In the genomic region with DNA sequence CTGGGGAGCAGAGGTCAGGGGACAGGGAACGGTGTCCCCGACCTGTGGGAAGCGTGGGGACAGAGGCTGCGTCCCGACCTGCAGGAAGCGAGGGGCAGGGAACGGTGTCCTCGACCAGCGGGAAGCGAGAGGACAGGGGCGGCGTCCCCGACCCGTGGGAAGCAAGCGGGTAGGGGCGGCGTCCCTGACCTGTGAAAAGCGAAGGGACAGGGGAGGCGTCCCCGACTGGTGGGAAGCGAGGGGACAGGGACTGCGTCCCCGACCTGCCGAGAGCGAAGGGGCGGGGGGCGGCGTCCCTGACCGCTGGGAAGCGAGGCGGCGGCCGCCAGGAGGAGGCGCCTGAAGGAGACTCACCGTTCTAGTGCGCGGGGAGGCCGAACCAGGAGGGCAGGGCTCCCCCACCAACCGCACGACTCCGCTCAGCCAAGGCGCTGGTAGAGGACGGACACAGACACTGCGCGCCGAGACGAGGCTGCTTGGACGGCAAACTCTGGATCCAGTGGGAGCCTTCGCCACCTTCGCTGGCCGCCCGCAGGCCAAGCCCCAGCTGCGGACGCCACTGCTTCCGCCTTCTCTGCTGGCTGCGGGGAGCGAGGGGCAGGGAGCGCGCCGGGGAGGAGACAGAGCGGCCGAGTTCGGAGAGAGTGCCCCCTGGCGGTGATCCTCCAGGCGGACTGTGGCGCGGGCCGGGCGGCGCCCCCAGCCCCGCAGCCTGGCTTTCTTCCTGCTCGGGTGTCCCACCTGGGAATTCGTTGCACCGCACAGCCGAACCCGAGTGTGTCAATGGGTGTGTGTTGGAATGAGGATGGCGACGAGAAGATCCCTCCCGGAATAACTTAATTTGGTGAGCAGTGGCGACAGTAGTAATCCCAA, we compare ENCODE assay signal across 8 cellular contexts. TPM values are rescaled to one million over a fixed set of nuclear protein-coding genes. Genes with fewer than 3 reads are reported as not detected.
DNase-seq lines count a peak whose midpoint lies in the region; ATAC-seq and TF ChIP-seq lines count a peak whose summit lies in the region.

A gene with protein sequence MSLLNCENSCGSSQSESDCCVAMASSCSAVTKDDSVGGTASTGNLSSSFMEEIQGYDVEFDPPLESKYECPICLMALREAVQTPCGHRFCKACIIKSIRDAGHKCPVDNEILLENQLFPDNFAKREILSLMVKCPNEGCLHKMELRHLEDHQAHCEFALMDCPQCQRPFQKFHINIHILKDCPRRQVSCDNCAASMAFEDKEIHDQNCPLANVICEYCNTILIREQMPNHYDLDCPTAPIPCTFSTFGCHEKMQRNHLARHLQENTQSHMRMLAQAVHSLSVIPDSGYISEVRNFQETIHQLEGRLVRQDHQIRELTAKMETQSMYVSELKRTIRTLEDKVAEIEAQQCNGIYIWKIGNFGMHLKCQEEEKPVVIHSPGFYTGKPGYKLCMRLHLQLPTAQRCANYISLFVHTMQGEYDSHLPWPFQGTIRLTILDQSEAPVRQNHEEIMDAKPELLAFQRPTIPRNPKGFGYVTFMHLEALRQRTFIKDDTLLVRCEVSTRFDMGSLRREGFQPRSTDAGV (minus strand): TSS at position 579 of the 873 bp plus-strand sequence. CDS start 8,757 bp downstream, outside the sequence.

- H3K27ac ChIP-seq in HL-60 (replicated peaks) = peak within 1 kb of the TSS; percentile 90

- H3K27me3 Mint-ChIP-seq in endothelial cell (ENCODE audit: unreplicated experiment) = peaks cover 7% of the 10 kb centered on the region
- H3K27me3 Mint-ChIP-seq in mesothelial cell of epicardium (ENCODE audit: low read depth) = peaks cover 13% of the 10 kb centered on the region

- H3K36me3 Mint-ChIP-seq in endothelial cell (ENCODE audit: low read depth, unreplicated experiment) (peaks cover 4% of the 10 kb centered on the region), mesothelial cell of epicardium (no peaks in the 10 kb centered on the region)

- H3K27ac Mint-ChIP-seq in endothelial cell (ENCODE audit: unreplicated experiment) = peak within 1 kb of the TSS; percentile 91
- H3K27ac Mint-ChIP-seq in mesothelial cell of epicardium = peak within 1 kb of the TSS; percentile 99

- H3K4me3 ChIP-seq in HL-60 (replicated peaks; ENCODE audit: insufficient read depth, low read length) = peak within 1 kb of the TSS; percentile 93

- H3K27me3 ChIP-seq in HL-60 (ENCODE audit: insufficient read depth, poor library complexity, severe bottlenecking) = no peaks in the 10 kb centered on the region

- H3K4me1 Mint-ChIP-seq in endothelial cell (ENCODE audit: unreplicated experiment) = peaks cover 17% of the 10 kb centered on the region
- peaks cover 30% of the 10 kb centered on the region for H3K4me1 Mint-ChIP-seq in mesothelial cell of epicardium

- ATAC-seq in GM19463 (IDR thresholded peaks at IDR 0.05; ENCODE audit: unreplicated experiment) = peak; percentile 97

- DNase-seq in COR-L47 (lab: John Stamatoyannopoulos, UW) = peak; percentile 73
- peak; percentile 65 to 88 for DNase-seq in HL-60 (ENCODE audit: low read depth in 1 of 2, low spot score in 1 of 2)
- peak; percentile 76 for DNase-seq in NOMO-1 treated with dmso at 0.1 percent for 144 hours (lab: John Stamatoyannopoulos, UW; ENCODE audit: unreplicated experiment)
- DNase-seq in activated CD8-positive, alpha-beta memory T cell treated with anti-CD3 and anti-CD28 coated beads, Interleukin-2, amount 50 U/mL, for 1 hour (ENCODE audit: extremely low read depth) = peak; percentile 68
- DNase-seq in endothelial cell (ENCODE audit: low spot score) = peak; percentile 96
- DNase-seq in mesothelial cell of epicardium (ENCODE audit: low spot score in 2 of 2, unreplicated experiment in 2 of 2) = peak; percentile 86 to 96
- peak; percentile 79 to 81 for DNase-seq in stimulated activated CD8-positive, alpha-beta memory T cell treated with anti-CD3 and anti-CD28 coated beads, Interleukin-15, amount 100 ng/mL, for 48 hours (ENCODE audit: low read depth in 2 of 2)

- H3K4me3 Mint-ChIP-seq in endothelial cell (ENCODE audit: unreplicated experiment) = peak within 1 kb of the TSS; percentile 97
- H3K4me3 Mint-ChIP-seq in mesothelial cell of epicardium = peak within 1 kb of the TSS; percentile 100

- H3K9me3 Mint-ChIP-seq in endothelial cell (ENCODE audit: unreplicated experiment) (no peaks in the 10 kb centered on the region), mesothelial cell of epicardium (peaks cover 13% of the 10 kb centered on the region)

- TF ChIP-seq CTCF in HL-60 (IDR thresholded peaks at IDR 0.05; ENCODE audit: insufficient read depth, low read length) = peak; percentile 60
- TF ChIP-seq CTCF in endothelial cell (IDR thresholded peaks at IDR 0.05; ENCODE audit: unreplicated experiment) = peak; percentile 91
- peak; percentile 92 for TF ChIP-seq CTCF in mesothelial cell of epicardium (IDR thresholded peaks at IDR 0.05; ENCODE audit: unreplicated experiment)

RNA-seq across cellular contexts. Expression of the gene that starts here (rescaled TPM):
- total RNA-seq in endothelial cell (ENCODE audit: unreplicated experiment) (20.4 TPM), mesothelial cell of epicardium (16.6 to 17.8 TPM (median 17.4 TPM) in 3 replicates)

Comparison
In these comparisons a context has a peak if more than half of its experiments do, and no peak if none do; other contexts are left out.
1. Peak in every context shown above with its lines: DNase-seq, ATAC-seq, H3K4me3 ChIP-seq and H3K27ac ChIP-seq.